In genomic region chr5:79254067-79254466, GRCh38 we compare ENCODE assay signal across 1 cellular context.
TF ChIP-seq lines count a peak whose summit lies in the region.

No MANE protein-coding gene starts in this region.

TF ChIP-seq in HEK293, 187 proteins besides CTCF, POLR2A, EP300 and RAD21 (continued from another document):
- TF ChIP-seq ZBTB8A (tag by site-specific recombination; IDR thresholded peaks at IDR 0.05) (peak; percentile 56), FEZF1 (tag by site-specific recombination; IDR thresholded peaks at IDR 0.05) (peak; percentile 23; the same call in 1 of the 2 replicates), ZNF600 (tag by site-specific recombination; IDR thresholded peaks at IDR 0.05) (peak; percentile 22; the same call in 1 of the 2 replicates)
